17 cellular contexts compared by ENCODE assay signal in the genomic region with DNA sequence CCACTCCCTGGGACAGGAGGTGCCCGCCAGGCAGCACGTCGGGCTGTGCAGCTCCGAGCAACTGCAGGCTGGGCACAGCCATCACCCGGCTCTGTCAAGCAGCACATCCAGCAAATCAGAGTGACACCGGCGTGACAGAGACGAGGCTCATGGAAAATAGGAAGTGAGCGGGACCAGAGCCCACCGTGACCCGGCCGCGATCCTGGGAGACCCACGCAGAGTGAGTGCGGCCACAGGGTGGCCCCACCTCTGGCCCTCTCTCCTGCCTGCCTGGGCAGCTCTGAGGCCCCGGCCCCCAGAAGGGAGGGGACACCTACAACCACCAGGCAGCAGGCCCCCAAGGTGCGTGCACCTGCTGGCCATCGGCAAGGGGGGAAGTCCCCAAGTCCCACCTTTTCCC.
DNase-seq lines count a peak whose midpoint lies in the region; ATAC-seq, FAIRE-seq and TF ChIP-seq lines count a peak whose summit lies in the region.
"Had no signal": no experiment of that assay in that cellular context is flagged by ENCODE, and none has a peak within 500 bp of the region (broad histone marks: within the 10 kb centered on the region; RNA-seq: fewer than 3 reads in every experiment).

No MANE protein-coding gene starts in this region.

- ATAC-seq in Right ventricle myocardium inferior (no peak), HepG2 (no peak), sciatic nerve (peak; percentile 16)
- ATAC-seq: A549 had no signal

- no peaks in the 10 kb centered on the region for H3K9me3 Mint-ChIP-seq in CD8-positive, alpha-beta memory T cell
- H3K9me3 Mint-ChIP-seq: CD4-positive, alpha-beta T cell had no signal

- intact Hi-C loops in cardiac septum (cut with DNase I) (no loop called here), Right ventricle myocardium inferior (cut with DNase I) (no loop called here), HepG2 (cut with micrococcal nuclease; ENCODE audit: unreplicated experiment) (no loop called here), sciatic nerve (cut with DNase I) (no loop called here)

- TF ChIP-seq CTCF in HepG2 (CRISPR knock-in tag; IDR thresholded peaks at IDR 0.05) (no peak), SK-N-SH (IDR thresholded peaks at IDR 0.05) (no peak)

- H4K20me1 ChIP-seq in HepG2 (ENCODE audit: insufficient read depth, low read length) (peaks cover 19% of the 10 kb centered on the region), SK-N-SH (ENCODE audit: insufficient read depth) (no peaks in the 10 kb centered on the region)

- no TSS peak for BruUV-seq in HepG2 (replicated peaks; lab: Mats Ljungman, UMichigan)

- H3K4me3 ChIP-seq in HepG2 (replicated peaks in 1 of 3; ENCODE audit: insufficient read depth in 1 of 3, low read depth in 2 of 3, low read length in 3 of 3), result no peak overlapping the region
- no peak overlapping the region for H3K4me3 ChIP-seq in SK-N-SH (ENCODE audit: low read depth in 2 of 2, low read length in 1 of 2)
- H3K4me3 ChIP-seq in HAP-1, result no peak overlapping the region
- no peak overlapping the region for H3K4me3 ChIP-seq in CD8-positive, alpha-beta memory T cell (ENCODE audit: low read length)
- H3K4me3 ChIP-seq: A549 had no signal

- POLR2A ChIA-PET in HepG2 (lab: Yijun Ruan, JAX), result no interaction called here
- POLR2A ChIA-PET in SK-N-SH (lab: Yijun Ruan, JAX), result no interaction called here
- POLR2A ChIA-PET in CD8-positive, alpha-beta memory T cell (lab: Charles Lee), result no interaction called here

- peaks cover 15% of the 10 kb centered on the region for H3K4me1 ChIP-seq in HepG2 (ENCODE audit: insufficient read depth, low read length)
- no peaks in the 10 kb centered on the region for H3K4me1 ChIP-seq in SK-N-SH (ENCODE audit: control insufficient read depth in 1 of 2, insufficient read depth in 2 of 2, low read depth in 1 of 2, low read length in 1 of 2)
- H3K4me1 ChIP-seq in HAP-1, result no peaks in the 10 kb centered on the region
- peaks cover 38% of the 10 kb centered on the region for H3K4me1 ChIP-seq in CD8-positive, alpha-beta memory T cell (ENCODE audit: insufficient read depth, low read length)

- H3K27me3 ChIP-seq in HepG2 (ENCODE audit: control insufficient read depth in 1 of 2, insufficient read depth in 2 of 2, low read length in 2 of 2) (no peaks in the 10 kb centered on the region), SK-N-SH (ENCODE audit: insufficient read depth) (no peaks in the 10 kb centered on the region), HAP-1 (ENCODE audit: low read depth) (no peaks in the 10 kb centered on the region)
- no peaks in the 10 kb centered on the region for H3K27me3 ChIP-seq in CD8-positive, alpha-beta memory T cell (ENCODE audit: insufficient read depth, low read length, poor library complexity, severe bottlenecking)

- H3K9me3 ChIP-seq in HepG2 (ENCODE audit: low read length) (no peaks in the 10 kb centered on the region), SK-N-SH (no peaks in the 10 kb centered on the region), HAP-1 (no peaks in the 10 kb centered on the region)
- H3K9me3 ChIP-seq in CD8-positive, alpha-beta memory T cell (ENCODE audit: low read length), result no peaks in the 10 kb centered on the region
- H3K9me3 ChIP-seq: A549 had no signal

- 100% methylated on average over 5 of the region's 18 CpGs for whole genome bisulfite sequencing in HepG2 (ENCODE audit: low lambda C conversion rate)
- WGBS in SK-N-SH (ENCODE audit: low lambda C conversion rate), result 61% methylated on average over 8 of the region's 18 CpGs

- in situ Hi-C loops in HepG2 (cut with HindIII; ENCODE audit: extremely low pct_ligation_motif_present, low pct_unique_long_range_greater_than_20kb) (no loop called here), HAP-1 (cut with MboI; ENCODE audit: low sequenced_read_pairs) (loop anchor here (25.0 kb wide), 1 partner anchor 1735 kb away; no protein-coding TSS in a partner anchor)

- DNase-seq in cardiac septum (ENCODE audit: low spot score) (peak; percentile 70), Right ventricle myocardium inferior (ENCODE audit: missing footprints) (no peak), HepG2 (ENCODE audit: low spot score) (no peak), sciatic nerve (ENCODE audit: low spot score) (peak; percentile 32), SK-N-SH (no peak), HAP-1 (ENCODE audit: low spot score in 2 of 2) (no peak)
- DNase-seq in CD8-positive, alpha-beta memory T cell, result no peak
- DNase-seq: AML-193; CD4-positive, alpha-beta T cell; DMS153; DMS79; GF-D8; GOT3; H7 had no signal

- FAIRE-seq in HepG2 (lab: Jason Lieb, UNC), result no peak
- FAIRE-seq: A549 had no signal

- no peak overlapping the region for H3K27ac Mint-ChIP-seq in CD8-positive, alpha-beta memory T cell
- H3K27ac Mint-ChIP-seq: CD4-positive, alpha-beta T cell had no signal

- CTCF ChIA-PET in HepG2 (lab: Yijun Ruan, JAX; ENCODE audit: low intra/inter-chr PET ratio, low total read pairs), result no interaction called here
- CTCF ChIA-PET in SK-N-SH (lab: Yijun Ruan, JAX), result interaction anchor here (1.0 kb wide), 1 partner anchor 9 kb away, joined by 3 read pairs; no protein-coding TSS in a partner anchor
- CTCF ChIA-PET in CD8-positive, alpha-beta memory T cell (lab: Charles Lee), result interaction anchor here (0.8 kb wide), 1 partner anchor 27 kb away, joined by 3 read pairs; no protein-coding TSS in a partner anchor

- no peaks in the 10 kb centered on the region for H3F3A ChIP-seq in SK-N-SH (replicated peaks; ENCODE audit: insufficient read depth)

- H3K4me1 Mint-ChIP-seq in CD8-positive, alpha-beta memory T cell, result peaks cover 34 to 44% (median 35%) of the 10 kb centered on the region in 3 donors

- H3K36me3 ChIP-seq in HepG2 (replicated peaks in 1 of 2; ENCODE audit: control insufficient read depth in 1 of 2, insufficient read depth in 2 of 2, low read length in 2 of 2), result peaks cover 22 to 41% of the 10 kb centered on the region in 2 experiments
- H3K36me3 ChIP-seq in SK-N-SH (replicated peaks in 1 of 2; ENCODE audit: control insufficient read depth in 1 of 2, insufficient read depth in 2 of 2, low read length in 1 of 2), result peaks cover 0 to 11% of the 10 kb centered on the region in 2 experiments
- peaks cover 5% of the 10 kb centered on the region; the same call in 1 of the 2 replicates for H3K36me3 ChIP-seq in HAP-1 (replicated peaks)
- peaks cover 4% of the 10 kb centered on the region for H3K36me3 ChIP-seq in CD8-positive, alpha-beta memory T cell (ENCODE audit: insufficient read depth, low read length)

- H3K4me3 Mint-ChIP-seq in CD8-positive, alpha-beta memory T cell, result no peak overlapping the region
- H3K4me3 Mint-ChIP-seq: CD4-positive, alpha-beta T cell had no signal

- peaks cover 21% of the 10 kb centered on the region for H3K79me2 ChIP-seq in HepG2 (ENCODE audit: insufficient read depth, low read length)
- H3K79me2 ChIP-seq in SK-N-SH (ENCODE audit: insufficient read depth), result no peaks in the 10 kb centered on the region

- no peak overlapping the region for H3K9ac ChIP-seq in HepG2 (ENCODE audit: insufficient read depth, low read depth, low read length)
- H3K9ac ChIP-seq in SK-N-SH, result no peak overlapping the region

- no peak for TF ChIP-seq POLR2A in HepG2 (IDR thresholded peaks at IDR 0.05; ENCODE audit: insufficient read depth in 1 of 2, low read depth in 2 of 2, low read length in 2 of 2)

- no peaks in the 10 kb centered on the region for H3K9me2 ChIP-seq in SK-N-SH

- H3K36me3 Mint-ChIP-seq in CD8-positive, alpha-beta memory T cell, result no peaks in the 10 kb centered on the region

- TF ChIP-seq RAD21 in HepG2 (CRISPR knock-in tag; IDR thresholded peaks at IDR 0.05) (no peak), SK-N-SH (IDR thresholded peaks at IDR 0.05; ENCODE audit: low read length) (no peak)

- H2AFZ ChIP-seq in HepG2 (ENCODE audit: low read length), result no peak overlapping the region
- H2AFZ ChIP-seq in SK-N-SH (ENCODE audit: low read depth), result no peak overlapping the region

- H3K4me2 ChIP-seq in HepG2 (ENCODE audit: low read depth, low read length) (no peak overlapping the region), SK-N-SH (no peak overlapping the region)
- H3K4me2 ChIP-seq: A549 had no signal

- TF ChIP-seq EP300 in HepG2 (IDR thresholded peaks at IDR 0.05; ENCODE audit: low read depth in 2 of 2, low read length in 2 of 2) (no peak), HepG2 (CRISPR knock-in tag; IDR thresholded peaks at IDR 0.05; ENCODE audit: borderline replicate concordance) (no peak), SK-N-SH (IDR thresholded peaks at IDR 0.05; ENCODE audit: borderline replicate concordance in 1 of 2, low read depth in 1 of 2, low read length in 1 of 2) (no peak)

- H3K27ac ChIP-seq in HepG2 (ENCODE audit: extremely low read length, insufficient read depth, low read length), result no peak overlapping the region
- H3K27ac ChIP-seq in SK-N-SH (ENCODE audit: low read depth in 2 of 2, low read length in 1 of 2), result no peak overlapping the region
- H3K27ac ChIP-seq in CD8-positive, alpha-beta memory T cell (ENCODE audit: low read depth, low read length), result no peak overlapping the region
- H3K27ac ChIP-seq: 22Rv1, A549, C4-2B had no signal

- peaks cover 3 to 8% of the 10 kb centered on the region in 2 donors for H3K27me3 Mint-ChIP-seq in CD8-positive, alpha-beta memory T cell
- H3K27me3 Mint-ChIP-seq: CD4-positive, alpha-beta T cell had no signal

TF ChIP-seq in HepG2, 621 proteins besides CTCF, POLR2A, EP300 and RAD21:
- TF ChIP-seq TBP (CRISPR knock-in tag; IDR thresholded peaks at IDR 0.05) (no peak), AGO2 (optimal IDR thresholded peaks at IDR 0.05; ENCODE audit: low read depth, low read length) (peak; percentile 67)

TF ChIP-seq in SK-N-SH, 30 proteins besides CTCF, POLR2A, EP300 and RAD21 (continues in another document):
- no peak for TF ChIP-seq SMC3 (IDR thresholded peaks at IDR 0.05; ENCODE audit: low read depth, low read length)
- TF ChIP-seq FOXM1 (IDR thresholded peaks at IDR 0.05; ENCODE audit: low read depth), result no peak
- TF ChIP-seq MXI1 (IDR thresholded peaks at IDR 0.05; ENCODE audit: low read depth, low read length), result no peak
- no peak for TF ChIP-seq JUND (IDR thresholded peaks at IDR 0.05)
- no peak for TF ChIP-seq FOXJ3 (CRISPR knock-in tag; IDR thresholded peaks at IDR 0.05)
- no peak for TF ChIP-seq POLR2AphosphoS5 (IDR thresholded peaks at IDR 0.05; ENCODE audit: low read depth, low read length)
- TF ChIP-seq, protein P1, sequence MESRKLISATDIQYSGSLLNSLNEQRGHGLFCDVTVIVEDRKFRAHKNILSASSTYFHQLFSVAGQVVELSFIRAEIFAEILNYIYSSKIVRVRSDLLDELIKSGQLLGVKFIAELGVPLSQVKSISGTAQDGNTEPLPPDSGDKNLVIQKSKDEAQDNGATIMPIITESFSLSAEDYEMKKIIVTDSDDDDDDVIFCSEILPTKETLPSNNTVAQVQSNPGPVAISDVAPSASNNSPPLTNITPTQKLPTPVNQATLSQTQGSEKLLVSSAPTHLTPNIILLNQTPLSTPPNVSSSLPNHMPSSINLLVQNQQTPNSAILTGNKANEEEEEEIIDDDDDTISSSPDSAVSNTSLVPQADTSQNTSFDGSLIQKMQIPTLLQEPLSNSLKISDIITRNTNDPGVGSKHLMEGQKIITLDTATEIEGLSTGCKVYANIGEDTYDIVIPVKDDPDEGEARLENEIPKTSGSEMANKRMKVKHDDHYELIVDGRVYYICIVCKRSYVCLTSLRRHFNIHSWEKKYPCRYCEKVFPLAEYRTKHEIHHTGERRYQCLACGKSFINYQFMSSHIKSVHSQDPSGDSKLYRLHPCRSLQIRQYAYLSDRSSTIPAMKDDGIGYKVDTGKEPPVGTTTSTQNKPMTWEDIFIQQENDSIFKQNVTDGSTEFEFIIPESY (IDR thresholded peaks at IDR 0.05; ENCODE audit: borderline replicate concordance, low read depth), result no peak
- TF ChIP-seq ELF1 (IDR thresholded peaks at IDR 0.05), result no peak

Comparison
In these comparisons a context has a peak if more than half of its experiments do, and no peak if none do; other contexts are left out.
1. DNase-seq: peak in cardiac septum (single experiment) and sciatic nerve (single experiment); none in Right ventricle myocardium inferior (single experiment), HepG2 (single experiment), SK-N-SH (single experiment), HAP-1 (0 of 2) and CD8-positive, alpha-beta memory T cell (0 of 5).